Comparison of ENCODE assay signal across 1 cellular context in the genomic region with DNA sequence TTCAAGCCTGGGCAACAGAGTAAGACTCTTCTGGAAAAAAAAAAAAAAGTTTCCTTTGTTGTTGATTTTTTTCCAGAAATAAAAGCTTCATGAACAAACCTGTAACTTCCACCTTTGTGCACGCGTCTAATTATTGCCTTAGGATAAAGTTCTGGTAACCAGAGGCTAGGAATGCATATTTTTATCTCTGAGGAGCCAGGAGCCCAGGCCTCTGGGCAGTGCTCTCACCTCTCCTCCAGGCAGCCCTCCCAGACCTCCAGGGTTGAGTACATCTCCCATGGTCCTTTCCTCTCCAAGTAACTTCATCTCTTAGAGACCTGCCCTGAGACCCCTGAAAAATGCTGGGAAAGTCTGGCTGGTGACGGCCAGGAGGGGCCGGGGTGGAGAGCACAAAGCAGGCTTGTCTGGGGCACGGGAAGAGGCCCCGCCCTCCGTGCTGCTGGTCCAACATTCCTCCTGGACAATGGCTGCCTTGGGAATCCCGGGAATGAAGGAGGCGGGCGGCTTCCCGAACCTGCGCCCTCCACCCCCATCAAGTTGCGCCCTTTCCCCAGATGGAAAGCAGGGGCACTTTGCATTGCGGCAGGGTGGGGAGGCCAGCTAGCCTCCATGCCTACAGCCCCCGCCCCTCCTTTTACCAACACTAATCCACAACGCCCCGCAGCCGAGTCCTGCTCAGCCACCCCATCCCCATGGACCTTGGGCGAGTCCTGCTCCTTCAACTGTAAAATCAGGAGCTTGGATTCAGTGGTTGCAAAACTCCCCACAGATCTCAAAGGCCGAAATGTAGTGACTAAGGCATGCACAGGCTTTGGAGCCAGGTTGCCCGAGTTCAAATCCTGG.
A peak's percentile ranks its signal among the peaks of the same experiment; 100 is the strongest.
TF ChIP-seq lines count a peak whose summit lies in the region.

No MANE protein-coding gene starts in this region.

TF ChIP-seq in H1, 55 proteins besides CTCF, POLR2A, EP300 and RAD21 (continued from another document):
- TF ChIP-seq, protein P1, sequence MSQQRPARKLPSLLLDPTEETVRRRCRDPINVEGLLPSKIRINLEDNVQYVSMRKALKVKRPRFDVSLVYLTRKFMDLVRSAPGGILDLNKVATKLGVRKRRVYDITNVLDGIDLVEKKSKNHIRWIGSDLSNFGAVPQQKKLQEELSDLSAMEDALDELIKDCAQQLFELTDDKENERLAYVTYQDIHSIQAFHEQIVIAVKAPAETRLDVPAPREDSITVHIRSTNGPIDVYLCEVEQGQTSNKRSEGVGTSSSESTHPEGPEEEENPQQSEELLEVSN (IDR thresholded peaks at IDR 0.05) = no peak
- TF ChIP-seq CBX8 (IDR thresholded peaks at IDR 0.05; ENCODE audit: borderline replicate concordance, low read depth, low read length) = no peak
- no peak for TF ChIP-seq FOSL1 (IDR thresholded peaks at IDR 0.05; ENCODE audit: insufficient read depth, low read depth, low read length)
- TF ChIP-seq JUN (IDR thresholded peaks at IDR 0.05; ENCODE audit: low read depth, low read length) = no peak
- no peak for TF ChIP-seq TBP (IDR thresholded peaks at IDR 0.05; ENCODE audit: low read depth, low read length)
- no peak for TF ChIP-seq BRCA1 (IDR thresholded peaks at IDR 0.05; ENCODE audit: low read depth, low read length)
- TF ChIP-seq SRF (IDR thresholded peaks at IDR 0.05; ENCODE audit: low read depth, low read length) = no peak
- no peak for TF ChIP-seq RFX5 (IDR thresholded peaks at IDR 0.05; ENCODE audit: borderline replicate concordance, low read depth, low read length)
- TF ChIP-seq BCL11A (IDR thresholded peaks at IDR 0.05; ENCODE audit: low read depth in 2 of 2, low read length in 2 of 2) = no peak
- TF ChIP-seq SP4 (IDR thresholded peaks at IDR 0.05; ENCODE audit: low read length) = 0 out of 2 replicates have a peak, but pooled peaks have one; percentile 43
- TF ChIP-seq TAF1 (IDR thresholded peaks at IDR 0.05; ENCODE audit: low read depth, low read length) = peak; percentile 64
- TF ChIP-seq GABPA (IDR thresholded peaks at IDR 0.05; ENCODE audit: borderline replicate concordance, insufficient read depth, low read length) = no peak
- TF ChIP-seq MAX (IDR thresholded peaks at IDR 0.05) = 0 out of 2 replicates have a peak, but pooled peaks have one; percentile 43
- TF ChIP-seq MAFK (IDR thresholded peaks at IDR 0.05; ENCODE audit: low read depth, low read length) = no peak
- TF ChIP-seq CTBP2 (IDR thresholded peaks at IDR 0.05; ENCODE audit: borderline replicate concordance, insufficient read depth, insufficient read length, low read length) = no peak
TF ChIP-seq in H1: peak in this region for 14.
